ENCODE assay signal across 26 cellular contexts in genomic region chr4:155012469-155012868, GRCh38.
"Had no signal": no experiment of that assay in that cellular context is flagged by ENCODE, and none has a peak within 500 bp of the region (broad histone marks: within the 10 kb centered on the region; RNA-seq: fewer than 3 reads in every experiment).

No MANE protein-coding gene starts in this region.

- H3K27me3 ChIP-seq: stomach, suprapubic skin, testis, thyroid gland, tibial artery, tibial nerve, transverse colon, upper lobe of left lung, upper lobe of right lung, uterus, vagina had no signal

- H3K36me3 ChIP-seq: stomach, suprapubic skin, thoracic aorta, thyroid gland, tibial artery, tibial nerve, transverse colon, upper lobe of left lung, upper lobe of right lung, uterus, vagina had no signal

- H3K9me3 ChIP-seq: suprapubic skin, testis, thoracic aorta, thyroid gland, tibial artery, tibial nerve, transverse colon, upper lobe of left lung, upper lobe of right lung, uterus, vagina had no signal

- H3K27ac ChIP-seq: stomach, suprapubic skin, thoracic aorta, thyroid gland, tibial artery, tibial nerve, transverse colon, upper lobe of left lung, upper lobe of right lung, uterus, vagina had no signal

- DNase-seq: stimulated activated CD4-positive, alpha-beta T cell treated with anti-CD3 and anti-CD28 coated beads, Interleukin-2, amount 100 ng/mL, for 48 hours; stimulated activated CD4-positive, alpha-beta T cell treated with anti-CD3 and anti-CD28 coated beads, Interleukin-4, amount 100 ng/mL, for 1 hour; stimulated activated CD4-positive, alpha-beta T cell treated with anti-CD3 and anti-CD28 coated beads, Interleukin-4, amount 100 ng/mL, for 24 hours; stimulated activated CD4-positive, alpha-beta T cell treated with anti-CD3 and anti-CD28 coated beads, Interleukin-4, amount 100 ng/mL, for 4 hours; stimulated activated CD8-positive, alpha-beta memory T cell treated with anti-CD3 and anti-CD28 coated beads, Interleukin-4, amount 100 ng/mL, for 48 hours; stimulated activated naive B cell treated with anti-CD40 and anti-IgM and Interleukin-4, amounts not matched to agents 10 μg/mL and 1 μg/mL and 100 μg/mL, for 72 hours; stimulated activated naive CD4-positive, alpha-beta T cell; stimulated activated naive CD4-positive, alpha-beta T cell treated with Interleukin-2 at 50 U/mL for 16 hours; stimulated activated naive CD8-positive, alpha-beta T cell treated with anti-CD3 and anti-CD28 coated beads, Interleukin-15, amount 100 ng/mL, for 72 hours; stimulated activated naive CD8-positive, alpha-beta T cell treated with anti-CD3 and anti-CD28 coated beads, Interleukin-15, Interleukin-2, amounts not matched to agents 100 U/mL and 50 U/mL, for 24 hours; stomach; substantia nigra; testis; thyroid gland; tibial artery; transverse colon; trophoblast cell; upper lobe of left lung; upper lobe of right lung; uterus had no signal

- H3K4me3 ChIP-seq: stomach, suprapubic skin, testis, thoracic aorta, thyroid gland, tibial artery, tibial nerve, transverse colon, upper lobe of left lung, upper lobe of right lung, uterus, vagina had no signal

- H3K4me1 ChIP-seq: stomach, suprapubic skin, testis, thyroid gland, tibial nerve, transverse colon, upper lobe of left lung, upper lobe of right lung, uterus, vagina had no signal

- ATAC-seq: stimulated activated effector memory CD8-positive, alpha-beta T cell treated with anti-CD3 and anti-CD28 coated beads, Interleukin-12 subunit alpha, Interleukin-12 subunit beta, amount 100 ng/mL, for 72 hours; stimulated activated memory B cell treated with anti-CD40 and anti-IgM and Interleukin-4, amounts not matched to agents 10 μg/mL and 1 μg/mL and 100 μg/mL, for 72 hours; stimulated activated naive B cell treated with anti-CD40 and anti-IgM and Interleukin-4, amounts not matched to agents 10 μg/mL and 1 μg/mL and 100 μg/mL, for 72 hours; stimulated activated naive CD8-positive, alpha-beta T cell treated with anti-CD3 and anti-CD28 coated beads, Interleukin-15, amount 100 ng/mL, for 72 hours; stimulated activated naive CD8-positive, alpha-beta T cell treated with anti-CD3 and anti-CD28 coated beads, Interleukin-15, Interleukin-2, amounts not matched to agents 100 U/mL and 50 U/mL, for 24 hours; upper lobe of right lung had no signal
